In genomic region chr17:40551091-40551873, GRCh38 we compare ENCODE assay signal across 8 cellular contexts. TPM values are rescaled to one million over a fixed set of nuclear protein-coding genes. Genes with fewer than 3 reads are reported as not detected.
DNase-seq lines count a peak whose midpoint lies in the region; ATAC-seq and TF ChIP-seq lines count a peak whose summit lies in the region.

No MANE protein-coding gene starts in this region.

- peak overlapping the region; percentile 28 for H2AK5ac ChIP-seq in mesenchymal stem cell (ENCODE audit: low read length, severe bottlenecking)

- H2AFZ ChIP-seq in mesenchymal stem cell (ENCODE audit: low read depth, low read length): no peak overlapping the region

- no peak overlapping the region for H3K14ac ChIP-seq in mesenchymal stem cell (ENCODE audit: low read length in 2 of 2)

- peak overlapping the region; percentile 32 to 93 for H2BK12ac ChIP-seq in mesenchymal stem cell (ENCODE audit: low read length in 2 of 2)

- H3K36me3 ChIP-seq in body of pancreas (replicated peaks in 1 of 2; ENCODE audit: insufficient read depth in 1 of 2, low read depth in 2 of 2) (no peaks in the 10 kb centered on the region), mesenchymal stem cell (ENCODE audit: control insufficient read depth in 1 of 2, insufficient read depth in 2 of 2, low read depth in 1 of 2, low read length in 2 of 2) (peaks cover 3 to 9% of the 10 kb centered on the region in 2 experiments), vagina (no peaks in the 10 kb centered on the region)

- TF ChIP-seq POLR2A in body of pancreas (IDR thresholded peaks at IDR 0.05) (no peak), vagina (IDR thresholded peaks at IDR 0.05) (no peak)

- peak overlapping the region; percentile 65 for H2BK120ac ChIP-seq in mesenchymal stem cell (ENCODE audit: low read depth, low read length)

- H3K4me2 ChIP-seq in mesenchymal stem cell (ENCODE audit: low read length, poor library complexity, severe bottlenecking): no peak overlapping the region

- H3K4me1 ChIP-seq in body of pancreas (peaks cover 28% of the 10 kb centered on the region), mesenchymal stem cell (ENCODE audit: control insufficient read depth, insufficient read depth, low read depth, low read length) (peaks cover 50% of the 10 kb centered on the region), vagina (peaks cover 89% of the 10 kb centered on the region)

- H3K27ac ChIP-seq in body of pancreas: peak overlapping the region; percentile 26 to 69 (median 46)
- peak overlapping the region; percentile 97 for H3K27ac ChIP-seq in mesenchymal stem cell (ENCODE audit: low read length, poor library complexity, severe bottlenecking)
- peak overlapping the region; percentile 88 for H3K27ac ChIP-seq in vagina

- DNase-seq in stimulated activated CD4-positive, alpha-beta T cell treated with anti-CD3 and anti-CD28 coated beads, Interleukin-4, amount 100 ng/mL, for 1 hour: peak; percentile 22
- DNase-seq in stimulated activated CD4-positive, alpha-beta T cell treated with anti-CD3 and anti-CD28 coated beads, Interleukin-12 subunit alpha, Interleukin-12 subunit beta, amount 100 ng/mL, for 4 hours: no peak
- DNase-seq in body of pancreas (peak; percentile 41 to 69 (median 51)), mesenchymal stem cell (peak; percentile 98), vagina (ENCODE audit: extremely low spot score in 2 of 2) (peak in 1 of 2 donors; percentile 97), T-helper 1 cell (no peak), DMS 273 treated with DMSO at 0.1 percent for 48 hours (lab: John Stamatoyannopoulos, UW) (no peak), NCI-H82 treated with DMSO at 0.1 percent for 48 hours (lab: John Stamatoyannopoulos, UW; ENCODE audit: unreplicated experiment) (no peak)

- WGBS in body of pancreas, 2 donors: 58 to 72% methylated on average over 6 of the region's 6 CpGs
- 45% methylated on average over 6 of the region's 6 CpGs for WGBS in mesenchymal stem cell

- no peak overlapping the region for H2BK15ac ChIP-seq in mesenchymal stem cell (ENCODE audit: low read depth, poor library complexity, severe bottlenecking)

- H3K27me3 ChIP-seq in body of pancreas: no peaks in the 10 kb centered on the region
- no peaks in the 10 kb centered on the region for H3K27me3 ChIP-seq in mesenchymal stem cell (ENCODE audit: control insufficient read depth in 1 of 2, insufficient read depth in 1 of 2, low read length in 2 of 2)
- no peaks in the 10 kb centered on the region for H3K27me3 ChIP-seq in vagina

- H3K4me3 ChIP-seq in body of pancreas (no peak overlapping the region), mesenchymal stem cell (ENCODE audit: insufficient read depth in 1 of 2, low read depth in 1 of 2, low read length in 2 of 2) (peak overlapping the region in 1 of 2 experiments; percentile 66), vagina (no peak overlapping the region)

- TF ChIP-seq CTCF in body of pancreas (IDR thresholded peaks at IDR 0.05) (no peak), vagina (IDR thresholded peaks at IDR 0.05) (no peak)

- H3K9ac ChIP-seq in mesenchymal stem cell (ENCODE audit: low read length): peak overlapping the region; percentile 94

- no peaks in the 10 kb centered on the region for H3K79me1 ChIP-seq in mesenchymal stem cell (replicated peaks; ENCODE audit: low read length, poor library complexity, severe bottlenecking)

- peak overlapping the region; percentile 94 for H2BK5ac ChIP-seq in mesenchymal stem cell (ENCODE audit: low read depth, low read length, poor library complexity, severe bottlenecking)

- H3K18ac ChIP-seq in mesenchymal stem cell (ENCODE audit: low read depth in 1 of 2, low read length in 2 of 2): peak overlapping the region; percentile 61 to 82

- intact Hi-C loops in body of pancreas (cut with DNase I): no loop called here
- intact Hi-C loops in vagina (cut with DNase I): loop anchor here (1.0 to 5.0 kb wide), 2 partner anchors 9 to 109 kb away; partner anchors contain the start of gene IGFBP4

- H3K9me3 ChIP-seq in body of pancreas: no peaks in the 10 kb centered on the region
- H3K9me3 ChIP-seq in mesenchymal stem cell (ENCODE audit: control insufficient read depth, low read length): no peaks in the 10 kb centered on the region
- H3K9me3 ChIP-seq in vagina: no peaks in the 10 kb centered on the region

- H3K23ac ChIP-seq in mesenchymal stem cell (ENCODE audit: low read length in 2 of 2): no peak overlapping the region

- peak overlapping the region; percentile 49 to 90 for H3K4ac ChIP-seq in mesenchymal stem cell (ENCODE audit: low read depth in 1 of 2, low read length in 2 of 2)

- peak overlapping the region; percentile 76 for H4K8ac ChIP-seq in mesenchymal stem cell (ENCODE audit: low read length)

- H4K91ac ChIP-seq in mesenchymal stem cell (ENCODE audit: low read length): peak overlapping the region; percentile 94

- peak; percentile 48 for ATAC-seq in body of pancreas

RNA-seq across cellular contexts. Expression of gene CCR7, which starts 14.0 kb away (rescaled TPM):
- total RNA-seq in body of pancreas (under 1 TPM in 1 of 2 donors, not detected in 1; 0.26 TPM), vagina (not detected)
- polyA plus RNA-seq in mesenchymal stem cell (2013, experiment 1 of 2): 0.08 TPM
- polyA plus RNA-seq in mesenchymal stem cell (2013, experiment 2 of 2): 0.14 TPM

RNA-seq across cellular contexts. Expression of gene TNS4, which starts 49.9 kb away (rescaled TPM):
- total RNA-seq in body of pancreas (not detected), vagina (296 TPM)
- not detected for polyA plus RNA-seq in mesenchymal stem cell (2013, experiment 1 of 2)
- 0.12 TPM for polyA plus RNA-seq in mesenchymal stem cell (2013, experiment 2 of 2)

Comparison
In these comparisons a context has a peak if more than half of its experiments do, and no peak if none do; other contexts are left out.
1. DNase-seq: peak in stimulated activated CD4-positive, alpha-beta T cell treated with anti-CD3 and anti-CD28 coated beads, Interleukin-4, amount 100 ng/mL, for 1 hour (single experiment), body of pancreas (4 of 4) and mesenchymal stem cell (single experiment); none in stimulated activated CD4-positive, alpha-beta T cell treated with anti-CD3 and anti-CD28 coated beads, Interleukin-12 subunit alpha, Interleukin-12 subunit beta, amount 100 ng/mL, for 4 hours (single experiment), T-helper 1 cell (0 of 5), DMS 273 treated with DMSO at 0.1 percent for 48 hours (single experiment) and NCI-H82 treated with DMSO at 0.1 percent for 48 hours (single experiment).
2. H3K27ac ChIP-seq: peak in every context shown above with its lines; median percentile 97 in mesenchymal stem cell; 88 in vagina; 46 in body of pancreas.
3. RNA of gene TNS4, which starts 49.9 kb away (total RNA-seq): 296 TPM in vagina (single experiment); not detected in body of pancreas; every median in the first group is over 100 times any median in the second.